3 cellular contexts compared by ENCODE assay signal in genomic region chr21:6053145-6053544, GRCh38.
A peak's percentile ranks its signal among the peaks of the same experiment; 100 is the strongest.
DNase-seq lines count a peak whose midpoint lies in the region; ATAC-seq and TF ChIP-seq lines count a peak whose summit lies in the region.
"Not testable (repeated sequence)": the region's sequence is repeated elsewhere in the genome, so short reads cannot be mapped to it uniquely, and the experiment has no call there.

No MANE protein-coding gene starts in this region.

- DNase-seq in left lobe of liver (ENCODE audit: low spot score); right lobe of liver; psoas muscle: not testable (repeated sequence)

- peak; percentile 69 for ATAC-seq in left lobe of liver
- ATAC-seq in right lobe of liver: peak in 3 of 4 donors; percentile 22 to 39 (median 34)
- peak in 3 of 4 donors; percentile 46 to 74 (median 48) for ATAC-seq in psoas muscle

- TF ChIP-seq POLR2A in right lobe of liver (IDR thresholded peaks at IDR 0.05): not testable (repeated sequence)

- no CpG with 5 or more reads among the region's 25 CpGs for WGBS in right lobe of liver (ENCODE audit: insufficient coverage, low coverage, low lambda C conversion rate, missing lambda C conversion rate)
- no CpG with 5 or more reads among the region's 25 CpGs for WGBS in psoas muscle, 3 donors

- H3K36me3 ChIP-seq in right lobe of liver; psoas muscle (ENCODE audit: insufficient read depth in 1 of 2, low read depth in 1 of 2): not testable (repeated sequence)

- H3K27me3 ChIP-seq in right lobe of liver; psoas muscle (ENCODE audit: insufficient read depth in 3 of 3, low read length in 2 of 3): not testable (repeated sequence)

- not testable (repeated sequence) for H3K4me3 ChIP-seq in right lobe of liver, psoas muscle

- H3K27ac ChIP-seq in right lobe of liver, psoas muscle: not testable (repeated sequence)

- not testable (repeated sequence) for H3K4me1 ChIP-seq in right lobe of liver, psoas muscle

- H3K9me3 ChIP-seq in right lobe of liver, psoas muscle: not testable (repeated sequence)

- intact Hi-C loops in right lobe of liver (cut with DNase I); psoas muscle (cut with DNase I): not testable (repeated sequence)

- not testable (repeated sequence) for TF ChIP-seq CTCF in right lobe of liver (IDR thresholded peaks at IDR 0.05); psoas muscle (IDR thresholded peaks at IDR 0.05)
